In the genomic region with DNA sequence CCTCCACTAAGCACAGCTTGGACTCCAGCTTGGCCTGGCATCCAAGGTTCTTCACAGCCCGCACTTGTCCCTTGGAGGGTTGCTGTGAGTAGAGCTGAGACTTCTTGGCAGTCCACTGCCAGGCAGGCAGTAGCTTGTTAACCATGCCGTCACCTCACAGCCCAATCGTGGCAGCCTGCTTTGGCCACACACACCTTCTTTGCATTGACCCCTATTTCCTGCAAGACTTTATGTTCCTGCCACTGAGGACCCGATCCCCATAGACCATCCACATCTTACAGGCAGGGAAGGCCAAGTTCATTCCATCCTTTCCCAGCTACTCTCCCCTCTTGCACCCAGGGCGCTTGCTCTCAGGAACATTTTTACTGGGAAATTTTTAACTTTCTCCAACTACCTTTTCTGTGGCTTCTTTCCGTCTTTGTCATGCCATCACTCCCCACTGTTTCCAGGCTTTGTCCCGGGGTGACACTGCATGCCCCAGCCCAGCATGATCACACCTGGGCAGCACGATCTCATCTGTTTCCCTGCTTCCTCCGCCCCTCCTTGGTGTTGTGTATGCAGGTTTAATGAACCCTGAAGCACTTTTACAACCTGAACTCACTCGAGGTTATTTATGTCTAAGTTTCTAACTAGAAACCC, we compare ENCODE assay signal across 8 cellular contexts. TPM values are rescaled to one million over a fixed set of nuclear protein-coding genes. Genes with fewer than 3 reads are reported as not detected.
DNase-seq lines count a peak whose midpoint lies in the region; TF ChIP-seq lines count a peak whose summit lies in the region.

No MANE protein-coding gene starts in this region.

- H3K36me3 Mint-ChIP-seq in endothelial cell (ENCODE audit: low read depth, unreplicated experiment): peaks cover 44% of the 10 kb centered on the region

- H2BK120ac ChIP-seq in trophoblast cell (ENCODE audit: insufficient read depth, low read length, poor library complexity): no peak overlapping the region

- no peaks in the 10 kb centered on the region for H3K79me2 ChIP-seq in trophoblast cell (ENCODE audit: control insufficient read depth, insufficient read depth, low read length, poor library complexity)
- peaks cover 5% of the 10 kb centered on the region for H3K79me2 ChIP-seq in PC-9 (ENCODE audit: low read depth)

- intact Hi-C loops in PC-9 (cut with micrococcal nuclease; ENCODE audit: unreplicated experiment): no loop called here

- DNase-seq in NCI-H69 (lab: John Stamatoyannopoulos, UW) (peak; percentile 88), endothelial cell (ENCODE audit: low spot score) (no peak), trophoblast cell (no peak), NCI-H446 treated with DMSO at 0.1 percent for 48 hours (lab: John Stamatoyannopoulos, UW) (no peak), PC-9 (no peak), NK-92 (lab: John Stamatoyannopoulos, UW; ENCODE audit: unreplicated experiment) (no peak), GOT3 (lab: John Stamatoyannopoulos, UW) (no peak)

- H3K9me3 ChIP-seq in ES-I3 (ENCODE audit: control insufficient read depth, insufficient read depth, low read length) (no peaks in the 10 kb centered on the region), trophoblast cell (ENCODE audit: insufficient read depth, low read depth, low read length) (no peaks in the 10 kb centered on the region), PC-9 (ENCODE audit: insufficient read depth, low read depth) (no peaks in the 10 kb centered on the region)

- H3K23ac ChIP-seq in trophoblast cell (ENCODE audit: low read length): no peak overlapping the region

- TF ChIP-seq CTCF in endothelial cell (IDR thresholded peaks at IDR 0.05; ENCODE audit: unreplicated experiment) (no peak), PC-9 (conservative IDR thresholded peaks at IDR 0.05) (no peak)

- H2AK5ac ChIP-seq in trophoblast cell (ENCODE audit: low read length): no peak overlapping the region

- H3K27ac Mint-ChIP-seq in endothelial cell (ENCODE audit: unreplicated experiment): peak overlapping the region; percentile 33

- H4K91ac ChIP-seq in trophoblast cell (ENCODE audit: low read depth, low read length): no peak overlapping the region

- H2AFZ ChIP-seq in trophoblast cell (ENCODE audit: insufficient read depth, low read length, poor library complexity) (no peak overlapping the region), PC-9 (no peak overlapping the region)

- H3K9ac ChIP-seq in ES-I3 (ENCODE audit: low read depth, low read length) (peak overlapping the region; percentile 18; the same call in 1 of the 2 replicates), trophoblast cell (ENCODE audit: low read length) (no peak overlapping the region)

- peaks cover 16% of the 10 kb centered on the region for H3K36me3 ChIP-seq in ES-I3 (ENCODE audit: insufficient read depth, low read length)
- H3K36me3 ChIP-seq in trophoblast cell (ENCODE audit: control insufficient read depth in 1 of 2, insufficient read depth in 2 of 2, low read length in 2 of 2): peaks cover 48 to 53% of the 10 kb centered on the region in 2 experiments
- peaks cover 23% of the 10 kb centered on the region for H3K36me3 ChIP-seq in PC-9 (ENCODE audit: low read depth)

- no TSS peak for BruUV-seq in PC-9 (replicated peaks; lab: Mats Ljungman, UMichigan)

- no peak overlapping the region for H3K18ac ChIP-seq in trophoblast cell (ENCODE audit: low read length)

- peak overlapping the region; percentile 45 for H4K12ac ChIP-seq in trophoblast cell (ENCODE audit: low read depth, low read length)

- H3K27me3 Mint-ChIP-seq in endothelial cell (ENCODE audit: unreplicated experiment): peaks cover 12% of the 10 kb centered on the region

- H3K4ac ChIP-seq in trophoblast cell (ENCODE audit: low read depth, low read length): no peak overlapping the region

- no peaks in the 10 kb centered on the region for H3K79me1 ChIP-seq in trophoblast cell (ENCODE audit: low read length)

- H3K4me3 Mint-ChIP-seq in endothelial cell (ENCODE audit: unreplicated experiment): peak overlapping the region; percentile 16

- H3K9me3 Mint-ChIP-seq in endothelial cell (ENCODE audit: unreplicated experiment): no peaks in the 10 kb centered on the region

- H3K14ac ChIP-seq in trophoblast cell (ENCODE audit: low read length): no peak overlapping the region

- H3F3A ChIP-seq in PC-9 (ENCODE audit: insufficient read depth, low read depth): peaks cover 68% of the 10 kb centered on the region

- POLR2A ChIA-PET in PC-9 (lab: Charles Lee; ENCODE audit: unreplicated experiment): interaction anchor here (0.6 kb wide), 2 partner anchors 16 to 1068 kb away, joined by 3 to 7 read pairs; no protein-coding TSS in a partner anchor

- H3K27me3 ChIP-seq in trophoblast cell (ENCODE audit: insufficient read depth, low read length): no peaks in the 10 kb centered on the region
- H3K27me3 ChIP-seq in PC-9 (ENCODE audit: insufficient read depth, low read depth): no peaks in the 10 kb centered on the region

- H3K9me2 ChIP-seq in PC-9 (ENCODE audit: insufficient read depth): no peaks in the 10 kb centered on the region

- H3K4me1 ChIP-seq in ES-I3 (ENCODE audit: insufficient read depth, low read length) (peaks cover 56% of the 10 kb centered on the region), trophoblast cell (ENCODE audit: control insufficient read depth in 1 of 2, insufficient read depth in 2 of 2, low read length in 2 of 2) (peaks cover 12 to 15% of the 10 kb centered on the region in 2 experiments), PC-9 (replicated peaks; ENCODE audit: insufficient read depth) (no peaks in the 10 kb centered on the region)

- H3K27ac ChIP-seq in trophoblast cell (ENCODE audit: low read depth, low read length): no peak overlapping the region
- H3K27ac ChIP-seq in PC-9: no peak overlapping the region

- H2BK5ac ChIP-seq in trophoblast cell (ENCODE audit: low read depth, low read length, poor library complexity): no peak overlapping the region

- peaks cover 42% of the 10 kb centered on the region for H3K4me1 Mint-ChIP-seq in endothelial cell (ENCODE audit: unreplicated experiment)

- H2BK12ac ChIP-seq in trophoblast cell (ENCODE audit: low read length): no peak overlapping the region

- H4K20me1 ChIP-seq in PC-9 (ENCODE audit: insufficient read depth): peaks cover 57% of the 10 kb centered on the region

- CTCF ChIA-PET in PC-9 (lab: Charles Lee): no interaction called here

- no CpG with 5 or more reads among the region's 10 CpGs for WGBS in trophoblast cell (ENCODE audit: extremely low coverage, insufficient coverage, insufficient read length)

- H3K4me2 ChIP-seq in trophoblast cell (ENCODE audit: low read length) (no peak overlapping the region), PC-9 (no peak overlapping the region)

- H4K8ac ChIP-seq in trophoblast cell (ENCODE audit: low read depth, low read length): no peak overlapping the region

- H3K4me3 ChIP-seq in trophoblast cell (ENCODE audit: low read depth, low read length): no peak overlapping the region
- no peak overlapping the region for H3K4me3 ChIP-seq in PC-9

RNA-seq across cellular contexts. Expression of gene PYGM, which starts 2.6 kb away (rescaled TPM):
- total RNA-seq in endothelial cell (ENCODE audit: unreplicated experiment) (0.26 TPM), PC-9 (2021) (1.3 and 1.6 TPM in 2 replicates)
- polyA plus RNA-seq in trophoblast cell (2013): 0.83 and 0.94 TPM in 2 replicates

RNA-seq across cellular contexts. Expression of gene SF1, which starts 15.9 kb away (rescaled TPM):
- 322 TPM for total RNA-seq in endothelial cell (ENCODE audit: unreplicated experiment)
- 185 and 187 TPM in 2 replicates for polyA plus RNA-seq in trophoblast cell (2013)
- 253 and 336 TPM in 2 replicates for total RNA-seq in PC-9 (2021)

RNA-seq across cellular contexts. Expression of gene RASGRP2, which starts 18.5 kb away (rescaled TPM):
- total RNA-seq in endothelial cell (ENCODE audit: unreplicated experiment): 139 TPM
- 0.50 and 0.55 TPM in 2 replicates for polyA plus RNA-seq in trophoblast cell (2013)
- 1.0 and 2.1 TPM in 2 replicates for total RNA-seq in PC-9 (2021)

RNA-seq across cellular contexts. Expression of gene NRXN2, which starts 39.4 kb away (rescaled TPM):
- total RNA-seq in endothelial cell (ENCODE audit: unreplicated experiment): 11.5 TPM
- 2.9 and 3.1 TPM in 2 replicates for polyA plus RNA-seq in trophoblast cell (2013)
- total RNA-seq in PC-9 (2021): 0.10 TPM in 1 of 2 replicates, not detected in the other

RNA-seq across cellular contexts. Expression of gene MAP4K2, which starts 40.6 kb away (rescaled TPM):
- 202 TPM for total RNA-seq in endothelial cell (ENCODE audit: unreplicated experiment)
- 17.9 and 19.2 TPM in 2 replicates for polyA plus RNA-seq in trophoblast cell (2013)
- total RNA-seq in PC-9 (2021): 32.6 and 34.3 TPM in 2 replicates

Comparison
In these comparisons a context has a peak if more than half of its experiments do, and no peak if none do; other contexts are left out.
1. RNA of gene RASGRP2, which starts 18.5 kb away (total RNA-seq): 139 TPM in endothelial cell (single experiment); 1.0 to 2.1 TPM in PC-9; every median in the first group is over 10 times any median in the second.